8 cellular contexts compared by ENCODE assay signal in genomic region chr6:44001318-44001868, GRCh38.
DNase-seq lines count a peak whose midpoint lies in the region; ATAC-seq, FAIRE-seq and TF ChIP-seq lines count a peak whose summit lies in the region.

No MANE protein-coding gene starts in this region.

- peaks cover 3 to 4% of the 10 kb centered on the region in 2 donors for H3K4me1 ChIP-seq in naive thymus-derived CD4-positive, alpha-beta T cell (ENCODE audit: control insufficient read depth in 2 of 2, insufficient read depth in 2 of 2, low read length in 2 of 2)

- peak overlapping the region in 1 of 9 donors; percentile 62 for H3K27ac Mint-ChIP-seq in naive thymus-derived CD4-positive, alpha-beta T cell

- DNase-seq in AG04449 (ENCODE audit: low read depth, low spot score) (no peak), GM12864 (ENCODE audit: low read depth) (peak; percentile 27), NCI-H1436 treated with DMSO at 0.1 percent for 48 hours (lab: John Stamatoyannopoulos, UW) (peak; percentile 55), bronchial epithelial cell (ENCODE audit: low read depth) (no peak), NCI-H526 treated with DMSO at 0.1 percent for 48 hours (lab: John Stamatoyannopoulos, UW) (no peak), SW 1271 (lab: John Stamatoyannopoulos, UW) (no peak)
- no peak for DNase-seq in naive thymus-derived CD4-positive, alpha-beta T cell

- no peak for FAIRE-seq in bronchial epithelial cell (lab: Jason Lieb, UNC)

- no peaks in the 10 kb centered on the region for H3K9me3 ChIP-seq in naive thymus-derived CD4-positive, alpha-beta T cell (ENCODE audit: control insufficient read depth in 2 of 3, low read length in 3 of 3)

- H3K4me1 Mint-ChIP-seq in naive thymus-derived CD4-positive, alpha-beta T cell = peaks cover 0 to 20% (median 8%) of the 10 kb centered on the region in 7 donors

- H3K36me3 Mint-ChIP-seq in naive thymus-derived CD4-positive, alpha-beta T cell = no peaks in the 10 kb centered on the region

- H3K36me3 ChIP-seq in bronchial epithelial cell (ENCODE audit: control insufficient read depth, insufficient read depth, low read length) = no peaks in the 10 kb centered on the region
- H3K36me3 ChIP-seq in naive thymus-derived CD4-positive, alpha-beta T cell (ENCODE audit: control insufficient read depth in 2 of 3, insufficient read depth in 3 of 3, low read length in 3 of 3) = no peaks in the 10 kb centered on the region

- peak overlapping the region in 9 of 10 donors; percentile 48 to 81 (median 58) for H3K4me3 Mint-ChIP-seq in naive thymus-derived CD4-positive, alpha-beta T cell

- TF ChIP-seq CTCF in AG04449 (IDR thresholded peaks at IDR 0.05; ENCODE audit: insufficient read depth, low read length, missing control alignments) (peak; percentile 56), GM12864 (IDR thresholded peaks at IDR 0.05; ENCODE audit: low read depth, low read length, missing control alignments) (peak; percentile 75), bronchial epithelial cell (IDR thresholded peaks at IDR 0.05; ENCODE audit: insufficient read depth, low read length, severe bottlenecking) (peak; percentile 35)

- no peaks in the 10 kb centered on the region for H3K9me3 Mint-ChIP-seq in naive thymus-derived CD4-positive, alpha-beta T cell

- POLR2A ChIA-PET in AG04449 (lab: Yijun Ruan, JAX) = interaction anchor here (1.0 kb wide), 1 partner anchor 226 kb away, joined by 3 read pairs; no protein-coding TSS in a partner anchor
- POLR2A ChIA-PET in naive thymus-derived CD4-positive, alpha-beta T cell (lab: Charles Lee) = no interaction called here

- intact Hi-C loops in naive thymus-derived CD4-positive, alpha-beta T cell (cut with micrococcal nuclease) = loop anchor here in 1 of 2 donors (5.0 kb wide), 3 partner anchors 71 to 274 kb away; partner anchors contain the start of gene VEGFA

- H3K27me3 ChIP-seq in bronchial epithelial cell (ENCODE audit: control insufficient read depth, insufficient read depth, low read length) = no peaks in the 10 kb centered on the region
- peaks cover 0 to 5% of the 10 kb centered on the region in 2 donors for H3K27me3 ChIP-seq in naive thymus-derived CD4-positive, alpha-beta T cell (ENCODE audit: control insufficient read depth in 2 of 2, insufficient read depth in 2 of 2, low read length in 2 of 2)

- CTCF ChIA-PET in AG04449 (lab: Yijun Ruan, JAX) = interaction anchor here (1.1 to 5.2 kb wide), 8 partner anchors 9 to 277 kb away, joined by 4 to 42 read pairs (median 6); no protein-coding TSS in a partner anchor
- CTCF ChIA-PET in naive thymus-derived CD4-positive, alpha-beta T cell (lab: Charles Lee) = no interaction called here

- no peak for ATAC-seq in naive thymus-derived CD4-positive, alpha-beta T cell
- ATAC-seq in GM21717 (IDR thresholded peaks at IDR 0.05; ENCODE audit: unreplicated experiment) = no peak

- no peak overlapping the region for H3K27ac ChIP-seq in naive thymus-derived CD4-positive, alpha-beta T cell (ENCODE audit: low read depth, low read length)

- no peak overlapping the region for H3K4me3 ChIP-seq in AG04449 (ENCODE audit: low read depth, low read length)
- H3K4me3 ChIP-seq in GM12864 (ENCODE audit: low read depth, low read length) = peak overlapping the region; percentile 56
- H3K4me3 ChIP-seq in bronchial epithelial cell (ENCODE audit: low read depth, low read length) = no peak overlapping the region
- no peak overlapping the region for H3K4me3 ChIP-seq in naive thymus-derived CD4-positive, alpha-beta T cell (ENCODE audit: low read length)

- H3K27me3 Mint-ChIP-seq in naive thymus-derived CD4-positive, alpha-beta T cell = peaks cover 19 to 43% (median 35%) of the 10 kb centered on the region in 5 donors

Comparison
In these comparisons a context has a peak if more than half of its experiments do, and no peak if none do; other contexts are left out.
1. DNase-seq: peak in GM12864 (single experiment) and NCI-H1436 treated with DMSO at 0.1 percent for 48 hours (single experiment); none in AG04449 (single experiment), bronchial epithelial cell (single experiment), naive thymus-derived CD4-positive, alpha-beta T cell (0 of 9), NCI-H526 treated with DMSO at 0.1 percent for 48 hours (single experiment) and SW 1271 (0 of 2).
2. Peak in every context shown above with its lines, with median percentiles within 50 percentile points of each other: CTCF ChIP-seq.